In the genomic region with DNA sequence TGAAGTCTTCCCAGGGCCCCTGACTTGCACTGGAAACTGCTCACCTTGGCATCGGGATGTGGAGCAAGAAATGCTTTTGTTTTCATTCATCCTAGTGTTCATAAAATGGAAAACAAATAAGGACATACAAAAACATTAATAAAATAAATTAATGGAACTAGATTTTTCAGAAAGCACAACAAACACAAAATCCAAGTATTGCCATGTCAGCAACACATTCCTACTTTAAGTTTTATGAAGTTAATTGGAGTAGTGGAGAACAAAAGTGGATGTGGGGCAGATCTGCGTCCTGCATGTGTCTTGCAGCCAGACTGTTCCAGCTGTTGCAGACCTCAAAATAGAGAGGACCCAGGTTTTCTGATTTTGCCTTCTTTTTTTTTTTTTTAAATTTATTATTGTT, we compare ENCODE assay signal across 9 cellular contexts. TPM values are rescaled to one million over a fixed set of nuclear protein-coding genes. Genes with fewer than 3 reads are reported as not detected.
DNase-seq lines count a peak whose midpoint lies in the region; ATAC-seq and TF ChIP-seq lines count a peak whose summit lies in the region.
"Had no signal": no experiment of that assay in that cellular context is flagged by ENCODE, and none has a peak within 500 bp of the region (broad histone marks: within the 10 kb centered on the region; RNA-seq: fewer than 3 reads in every experiment).

No MANE protein-coding gene starts in this region.

- H3K4me1 Mint-ChIP-seq in activated T-cell treated with anti-CD3 and anti-CD28 coated beads, Interleukin-2, amount 50 U/mL, for 72 hours (ENCODE audit: low read depth), result peaks cover 11% of the 10 kb centered on the region
- peaks cover 7% of the 10 kb centered on the region for H3K4me1 Mint-ChIP-seq in activated CD8-positive, alpha-beta T cell treated with anti-CD3 and anti-CD28 coated beads, Interleukin-2, amount 10 ng/mL, durations not matched to agents 7 days and 5 days (ENCODE audit: low read depth)
- H3K4me1 Mint-ChIP-seq in glutamatergic neuron (ENCODE audit: low read depth, unreplicated experiment), result peaks cover 4% of the 10 kb centered on the region
- peaks cover 30% of the 10 kb centered on the region for H3K4me1 Mint-ChIP-seq in stimulated activated naive CD8-positive, alpha-beta T cell treated with anti-CD3 and anti-CD28 coated beads, Interleukin-15, amount 100 ng/mL, for 72 hours

- TF ChIP-seq CTCF in glutamatergic neuron (IDR thresholded peaks at IDR 0.05; ENCODE audit: partially characterized antibody, unreplicated experiment), result no peak

- POLR2A ChIA-PET in activated CD8-positive, alpha-beta T cell treated with anti-CD3 and anti-CD28 coated beads, Interleukin-2, amount 10 ng/mL, durations not matched to agents 7 days and 5 days (lab: Charles Lee), result interaction anchor here (0.7 kb wide), 2 partner anchors 33 to 403 kb away, joined by 3 read pairs; a partner anchor contains a TSS

- CTCF ChIA-PET in activated CD8-positive, alpha-beta T cell treated with anti-CD3 and anti-CD28 coated beads, Interleukin-2, amount 10 ng/mL, durations not matched to agents 7 days and 5 days (lab: Charles Lee), result no interaction called here

- H3K27ac Mint-ChIP-seq in activated T-cell treated with anti-CD3 and anti-CD28 coated beads, Interleukin-2, amount 50 U/mL, for 72 hours, result no peak overlapping the region
- H3K27ac Mint-ChIP-seq in activated CD8-positive, alpha-beta T cell treated with anti-CD3 and anti-CD28 coated beads, Interleukin-2, amount 10 ng/mL, durations not matched to agents 7 days and 5 days, result no peak overlapping the region
- H3K27ac Mint-ChIP-seq in glutamatergic neuron (ENCODE audit: unreplicated experiment), result peak overlapping the region; percentile 86
- H3K27ac Mint-ChIP-seq in stimulated activated naive CD8-positive, alpha-beta T cell treated with anti-CD3 and anti-CD28 coated beads, Interleukin-15, amount 100 ng/mL, for 72 hours, result peak overlapping the region in 1 of 2 donors; percentile 54

- peaks cover 0 to 4% of the 10 kb centered on the region in 2 donors for H3K36me3 Mint-ChIP-seq in activated T-cell treated with anti-CD3 and anti-CD28 coated beads, Interleukin-2, amount 50 U/mL, for 72 hours (ENCODE audit: insufficient read depth in 2 of 2)
- peaks cover 13% of the 10 kb centered on the region for H3K36me3 Mint-ChIP-seq in activated CD8-positive, alpha-beta T cell treated with anti-CD3 and anti-CD28 coated beads, Interleukin-2, amount 10 ng/mL, durations not matched to agents 7 days and 5 days (ENCODE audit: low read depth)
- no peaks in the 10 kb centered on the region for H3K36me3 Mint-ChIP-seq in glutamatergic neuron (ENCODE audit: unreplicated experiment)

- DNase-seq in activated T-cell treated with anti-CD3 and anti-CD28 coated beads, Interleukin-2, amount 50 U/mL, for 72 hours, result no peak
- no peak for DNase-seq in activated T-cell treated with anti-CD3 and anti-CD28 coated beads, Interleukin-2, amount 50 U/mL, for 1 hour
- peak; percentile 7 for DNase-seq in activated CD8-positive, alpha-beta T cell treated with anti-CD3 and anti-CD28 coated beads, Interleukin-2, amount 10 ng/mL, durations not matched to agents 7 days and 5 days
- no peak for DNase-seq in glutamatergic neuron
- DNase-seq in stimulated activated naive CD8-positive, alpha-beta T cell treated with anti-CD3 and anti-CD28 coated beads, Interleukin-15, amount 100 ng/mL, for 72 hours, result no peak
- DNase-seq in DMS153 (lab: John Stamatoyannopoulos, UW), result no peak
- no peak for DNase-seq in globus pallidus (ENCODE audit: low spot score)
- DNase-seq: amygdala had no signal

- H3K4me3 Mint-ChIP-seq in activated T-cell treated with anti-CD3 and anti-CD28 coated beads, Interleukin-2, amount 50 U/mL, for 72 hours, result peak overlapping the region; percentile 84 to 85
- H3K4me3 Mint-ChIP-seq in activated CD8-positive, alpha-beta T cell treated with anti-CD3 and anti-CD28 coated beads, Interleukin-2, amount 10 ng/mL, durations not matched to agents 7 days and 5 days, result peak overlapping the region; percentile 78
- H3K4me3 Mint-ChIP-seq in glutamatergic neuron (ENCODE audit: unreplicated experiment), result peak overlapping the region; percentile 85
- peak overlapping the region; percentile 79 to 91 for H3K4me3 Mint-ChIP-seq in stimulated activated naive CD8-positive, alpha-beta T cell treated with anti-CD3 and anti-CD28 coated beads, Interleukin-15, amount 100 ng/mL, for 72 hours

- no peaks in the 10 kb centered on the region for H3K9me3 Mint-ChIP-seq in activated T-cell treated with anti-CD3 and anti-CD28 coated beads, Interleukin-2, amount 50 U/mL, for 72 hours
- no peaks in the 10 kb centered on the region for H3K9me3 Mint-ChIP-seq in activated CD8-positive, alpha-beta T cell treated with anti-CD3 and anti-CD28 coated beads, Interleukin-2, amount 10 ng/mL, durations not matched to agents 7 days and 5 days (ENCODE audit: insufficient read depth)
- peaks cover 8% of the 10 kb centered on the region for H3K9me3 Mint-ChIP-seq in glutamatergic neuron (ENCODE audit: unreplicated experiment)
- H3K9me3 Mint-ChIP-seq in stimulated activated naive CD8-positive, alpha-beta T cell treated with anti-CD3 and anti-CD28 coated beads, Interleukin-15, amount 100 ng/mL, for 72 hours, result no peaks in the 10 kb centered on the region

- no peaks in the 10 kb centered on the region for H3K27me3 Mint-ChIP-seq in activated T-cell treated with anti-CD3 and anti-CD28 coated beads, Interleukin-2, amount 50 U/mL, for 72 hours (ENCODE audit: low read depth)
- H3K27me3 Mint-ChIP-seq in activated CD8-positive, alpha-beta T cell treated with anti-CD3 and anti-CD28 coated beads, Interleukin-2, amount 10 ng/mL, durations not matched to agents 7 days and 5 days (ENCODE audit: low read depth), result peaks cover 16% of the 10 kb centered on the region
- peaks cover 5% of the 10 kb centered on the region for H3K27me3 Mint-ChIP-seq in glutamatergic neuron (ENCODE audit: unreplicated experiment)
- H3K27me3 Mint-ChIP-seq in stimulated activated naive CD8-positive, alpha-beta T cell treated with anti-CD3 and anti-CD28 coated beads, Interleukin-15, amount 100 ng/mL, for 72 hours, result no peaks in the 10 kb centered on the region

- no peak for ATAC-seq in activated T-cell treated with anti-CD3 and anti-CD28 coated beads, Interleukin-2, amount 50 U/mL, for 72 hours (replicated peaks in 1 of 2)
- no peak for ATAC-seq in activated CD8-positive, alpha-beta T cell treated with anti-CD3 and anti-CD28 coated beads, Interleukin-2, amount 10 ng/mL, durations not matched to agents 7 days and 5 days
- ATAC-seq in stimulated activated naive CD8-positive, alpha-beta T cell treated with anti-CD3 and anti-CD28 coated beads, Interleukin-15, amount 100 ng/mL, for 72 hours, result no peak
- ATAC-seq in HG03457 (IDR thresholded peaks at IDR 0.05; ENCODE audit: unreplicated experiment), result no peak

RNA-seq across cellular contexts. Expression of a gene that starts 32.9 kb away (rescaled TPM):
- 10 to 100 TPM; 81.3 to 95.1 TPM for total RNA-seq in activated T-cell treated with anti-CD3 and anti-CD28 coated beads, Interleukin-2, amount 50 U/mL, for 72 hours
- total RNA-seq in activated CD8-positive, alpha-beta T cell treated with anti-CD3 and anti-CD28 coated beads, Interleukin-2, amount 10 ng/mL, durations not matched to agents 7 days and 5 days, result 100 to 1,000 TPM; 110 to 117 TPM
- total RNA-seq in glutamatergic neuron (ENCODE audit: unreplicated experiment), result 124 TPM
